21 cellular contexts compared by ENCODE assay signal in genomic region chr18:7856733-7857132, GRCh38.
A peak's percentile ranks its signal among the peaks of the same experiment; 100 is the strongest.
DNase-seq lines count a peak whose midpoint lies in the region; ATAC-seq, FAIRE-seq and TF ChIP-seq lines count a peak whose summit lies in the region.
"Had no signal": no experiment of that assay in that cellular context is flagged by ENCODE, and none has a peak within 500 bp of the region (broad histone marks: within the 10 kb centered on the region; RNA-seq: fewer than 3 reads in every experiment).

No MANE protein-coding gene starts in this region.

- H2BK5ac ChIP-seq in H9 (ENCODE audit: insufficient read length, low read length), result no peak overlapping the region

- H3K4me2 ChIP-seq in fibroblast of lung (ENCODE audit: extremely low read depth, insufficient read depth, low read length) (peak overlapping the region; percentile 29), H9 (ENCODE audit: insufficient read depth, insufficient read length, low read length) (no peak overlapping the region)

- peak; percentile 88 for FAIRE-seq in H54 (lab: Jason Lieb, UNC)

- H2BK15ac ChIP-seq in H9 (ENCODE audit: low read depth, low read length), result no peak overlapping the region

- H3K79me1 ChIP-seq in H9 (ENCODE audit: insufficient read depth, low read depth, low read length, poor library complexity, severe bottlenecking), result no peaks in the 10 kb centered on the region

- H3K27ac Mint-ChIP-seq in H9, result no peak overlapping the region
- H3K27ac Mint-ChIP-seq in stimulated activated effector memory CD8-positive, alpha-beta T cell treated with anti-CD3 and anti-CD28 coated beads, Interleukin-12 subunit alpha, Interleukin-12 subunit beta, amount 100 ng/mL, for 72 hours, result no peak overlapping the region
- H3K27ac Mint-ChIP-seq: dendritic cell treated with granulocyte-macrophage colony-stimulating factor and Interleukin-4, amounts not matched to agents 40 ng/mL and 50 ng/mL, for 4 days had no signal

- H2BK20ac ChIP-seq in H9 (ENCODE audit: low read depth, low read length, poor library complexity, severe bottlenecking), result no peak overlapping the region

- no peak overlapping the region for H2AK5ac ChIP-seq in H9 (ENCODE audit: insufficient read length, low read length)

- H4K8ac ChIP-seq in H9 (replicated peaks; ENCODE audit: insufficient read length, low read depth, low read length), result no peak overlapping the region

- no peak overlapping the region for H3K14ac ChIP-seq in H9 (ENCODE audit: insufficient read depth, low read length)

- H3K9me3 ChIP-seq in fibroblast of lung (ENCODE audit: control insufficient read depth, insufficient read depth, low read depth, low read length) (no peaks in the 10 kb centered on the region), body of pancreas (no peaks in the 10 kb centered on the region), H9 (ENCODE audit: control insufficient read depth, low read depth, low read length) (no peaks in the 10 kb centered on the region)
- H3K9me3 ChIP-seq: BE2C, HAP-1, upper lobe of left lung had no signal

- intact Hi-C loops in body of pancreas (cut with DNase I), result no loop called here

- H3K4me3 ChIP-seq in fibroblast of lung (replicated peaks in 1 of 4; ENCODE audit: control extremely low read depth in 1 of 4, insufficient read depth in 1 of 4, low read depth in 3 of 4, low read length in 4 of 4), result no peak overlapping the region
- no peak overlapping the region for H3K4me3 ChIP-seq in body of pancreas
- H3K4me3 ChIP-seq: HAP-1, upper lobe of left lung had no signal

- H3K9ac ChIP-seq in fibroblast of lung (ENCODE audit: insufficient read depth, low read length) (no peak overlapping the region), H9 (ENCODE audit: extremely low read depth, insufficient read length, low read length) (no peak overlapping the region)

- no peak overlapping the region for H2BK120ac ChIP-seq in H9 (ENCODE audit: low read depth, low read length, poor library complexity, severe bottlenecking)

- no peak for ATAC-seq in body of pancreas
- no peak for ATAC-seq in stimulated activated effector memory CD8-positive, alpha-beta T cell treated with anti-CD3 and anti-CD28 coated beads, Interleukin-12 subunit alpha, Interleukin-12 subunit beta, amount 100 ng/mL, for 72 hours
- ATAC-seq: esophagus mucosa, Right ventricle myocardium inferior had no signal

- no peak overlapping the region for H3K56ac ChIP-seq in H9 (ENCODE audit: insufficient read length, low read depth, low read length)

- no peak overlapping the region for H3T11ph ChIP-seq in H9 (ENCODE audit: low read length)

- 87 to 90% methylated on average over 2 of the region's 2 CpGs for WGBS in body of pancreas, 2 donors
- no CpG with 5 or more reads among the region's 2 CpGs for WGBS in H9 (ENCODE audit: extremely low coverage, insufficient read length, low lambda C conversion rate)

- H3K9me3 Mint-ChIP-seq in H9, result peaks cover 3 to 4% of the 10 kb centered on the region in 2 experiments; a peak in 2 of 5 replicates
- H3K9me3 Mint-ChIP-seq in stimulated activated effector memory CD8-positive, alpha-beta T cell treated with anti-CD3 and anti-CD28 coated beads, Interleukin-12 subunit alpha, Interleukin-12 subunit beta, amount 100 ng/mL, for 72 hours, result peaks cover 9% of the 10 kb centered on the region
- H3K9me3 Mint-ChIP-seq: dendritic cell treated with granulocyte-macrophage colony-stimulating factor and Interleukin-4, amounts not matched to agents 40 ng/mL and 50 ng/mL, for 4 days had no signal

- H2AFZ ChIP-seq in fibroblast of lung (ENCODE audit: low read length) (no peak overlapping the region), H9 (ENCODE audit: low read length) (no peak overlapping the region)

- no peak overlapping the region for H3K27ac ChIP-seq in fibroblast of lung (ENCODE audit: insufficient read depth, low read length)
- H3K27ac ChIP-seq in body of pancreas, result no peak overlapping the region
- no peak overlapping the region for H3K27ac ChIP-seq in H9 (ENCODE audit: insufficient read length, low read depth, low read length)

- TF ChIP-seq CTCF in fibroblast of lung (conservative IDR thresholded peaks at IDR 0.05 in 1 of 2, IDR thresholded peaks at IDR 0.05 in 1 of 2; ENCODE audit: low read depth in 1 of 2, low read length in 2 of 2) (no peak), body of pancreas (IDR thresholded peaks at IDR 0.05) (no peak), H9 (conservative IDR thresholded peaks at IDR 0.05) (no peak)

- H3K18ac ChIP-seq in H9 (ENCODE audit: insufficient read length, low read depth, low read length), result no peak overlapping the region

- no peak overlapping the region for H3K4ac ChIP-seq in H9 (ENCODE audit: low read depth, low read length)

- no peaks in the 10 kb centered on the region for H3K23me2 ChIP-seq in H9 (ENCODE audit: insufficient read length, low read depth, low read length, poor library complexity, severe bottlenecking)

- peaks cover 0 to 2% (median 0%) of the 10 kb centered on the region in 3 experiments; a peak in 2 of 7 replicates for H3K36me3 Mint-ChIP-seq in H9 (ENCODE audit: insufficient read depth in 1 of 3, low read depth in 3 of 3)
- H3K36me3 Mint-ChIP-seq in stimulated activated effector memory CD8-positive, alpha-beta T cell treated with anti-CD3 and anti-CD28 coated beads, Interleukin-12 subunit alpha, Interleukin-12 subunit beta, amount 100 ng/mL, for 72 hours, result no peaks in the 10 kb centered on the region

- no peak overlapping the region for H3K4me3 Mint-ChIP-seq in H9
- no peak overlapping the region for H3K4me3 Mint-ChIP-seq in stimulated activated effector memory CD8-positive, alpha-beta T cell treated with anti-CD3 and anti-CD28 coated beads, Interleukin-12 subunit alpha, Interleukin-12 subunit beta, amount 100 ng/mL, for 72 hours
- H3K4me3 Mint-ChIP-seq: dendritic cell treated with granulocyte-macrophage colony-stimulating factor and Interleukin-4, amounts not matched to agents 40 ng/mL and 50 ng/mL, for 4 days had no signal

- H3K79me2 ChIP-seq in fibroblast of lung (ENCODE audit: control insufficient read depth, insufficient read depth, low read length) (no peaks in the 10 kb centered on the region), H9 (ENCODE audit: insufficient read depth, low read length) (no peaks in the 10 kb centered on the region)

- no peaks in the 10 kb centered on the region for H3K4me1 Mint-ChIP-seq in H9
- H3K4me1 Mint-ChIP-seq in stimulated activated effector memory CD8-positive, alpha-beta T cell treated with anti-CD3 and anti-CD28 coated beads, Interleukin-12 subunit alpha, Interleukin-12 subunit beta, amount 100 ng/mL, for 72 hours, result no peaks in the 10 kb centered on the region

- H3K36me3 ChIP-seq in fibroblast of lung (ENCODE audit: control insufficient read depth, insufficient read depth, low read length), result no peaks in the 10 kb centered on the region
- no peaks in the 10 kb centered on the region for H3K36me3 ChIP-seq in body of pancreas (replicated peaks in 1 of 2; ENCODE audit: insufficient read depth in 1 of 2, low read depth in 2 of 2)
- H3K36me3 ChIP-seq: BE2C, HAP-1, upper lobe of left lung had no signal

- H2BK12ac ChIP-seq in H9 (ENCODE audit: insufficient read length, low read depth, low read length), result no peak overlapping the region

- no peaks in the 10 kb centered on the region for H3K27me3 Mint-ChIP-seq in H9 (ENCODE audit: low read depth)
- H3K27me3 Mint-ChIP-seq: dendritic cell treated with granulocyte-macrophage colony-stimulating factor and Interleukin-4, amounts not matched to agents 40 ng/mL and 50 ng/mL, for 4 days had no signal

- TF ChIP-seq POLR2A in H54 (IDR thresholded peaks at IDR 0.05; ENCODE audit: low read depth, low read length) (no peak), body of pancreas (IDR thresholded peaks at IDR 0.05) (no peak)

- H3K27me3 ChIP-seq in fibroblast of lung (ENCODE audit: control insufficient read depth, insufficient read depth, low read length) (no peaks in the 10 kb centered on the region), body of pancreas (no peaks in the 10 kb centered on the region), H9 (ENCODE audit: insufficient read depth, low read length) (no peaks in the 10 kb centered on the region)
- H3K27me3 ChIP-seq: BE2C, upper lobe of left lung had no signal

- no peak for DNase-seq in H54 (ENCODE audit: insufficient read length, low spot score)
- DNase-seq in SK-N-DZ (ENCODE audit: low spot score), result peak; percentile 26
- DNase-seq in fibroblast of lung (ENCODE audit: low read depth in 2 of 2), result peak in 1 of 2 donors; percentile 73
- DNase-seq in non-pigmented ciliary epithelial cell (ENCODE audit: low read depth), result peak; percentile 23
- no peak for DNase-seq in body of pancreas
- no peak for DNase-seq in H9
- DNase-seq in stimulated activated effector memory CD8-positive, alpha-beta T cell treated with anti-CD3 and anti-CD28 coated beads, Interleukin-12 subunit alpha, Interleukin-12 subunit beta, amount 100 ng/mL, for 72 hours (ENCODE audit: low spot score in 2 of 2), result no peak
- no peak for DNase-seq in NCI-H146 (lab: John Stamatoyannopoulos, UW)
- DNase-seq: activated CD4-positive, CD25-positive, alpha-beta regulatory T cell treated with anti-CD3 and anti-CD28 coated beads, Interleukin-2, amount 50 U/mL, for 72 hours; activated effector memory CD4-positive, alpha-beta T cell treated with anti-CD3 and anti-CD28 coated beads, Interleukin-2, amount 50 U/mL, for 16 hours; anterior cingulate cortex; BE2C; KG1; midbrain; NCI-H1105 treated with DMSO at 0.1 percent for 48 hours; stimulated activated naive CD4-positive, alpha-beta T cell treated with Interleukin-2 at 50 U/mL for 16 hours; upper lobe of left lung had no signal

- no peak overlapping the region for H4K91ac ChIP-seq in H9 (ENCODE audit: insufficient read length, low read depth, low read length)

- H3K23ac ChIP-seq in H9 (ENCODE audit: insufficient read length, low read depth, low read length), result no peak overlapping the region

- no peak overlapping the region for H4K5ac ChIP-seq in H9 (ENCODE audit: insufficient read length, low read depth, low read length)

- H4K20me1 ChIP-seq in fibroblast of lung (ENCODE audit: control insufficient read depth, extremely low read depth, insufficient read depth, low read length) (no peaks in the 10 kb centered on the region), H9 (ENCODE audit: control insufficient read depth, insufficient read depth, insufficient read length) (no peaks in the 10 kb centered on the region)

- H3K4me1 ChIP-seq in fibroblast of lung (ENCODE audit: control insufficient read depth, extremely low read depth, insufficient read depth, low read length), result no peaks in the 10 kb centered on the region
- H3K4me1 ChIP-seq in body of pancreas, result peaks cover 8% of the 10 kb centered on the region
- H3K4me1 ChIP-seq in H9 (ENCODE audit: insufficient read depth, low read length), result no peaks in the 10 kb centered on the region
- H3K4me1 ChIP-seq: BE2C, HAP-1 had no signal

Comparison
In these comparisons a context has a peak if more than half of its experiments do, and no peak if none do; other contexts are left out.
1. DNase-seq: peak in SK-N-DZ (single experiment) and non-pigmented ciliary epithelial cell (single experiment); none in H54 (single experiment), body of pancreas (0 of 4), H9 (single experiment), stimulated activated effector memory CD8-positive, alpha-beta T cell treated with anti-CD3 and anti-CD28 coated beads, Interleukin-12 subunit alpha, Interleukin-12 subunit beta, amount 100 ng/mL, for 72 hours (0 of 2) and NCI-H146 (single experiment).